Comparison of ENCODE assay signal across 2 cellular contexts in the genomic region with DNA sequence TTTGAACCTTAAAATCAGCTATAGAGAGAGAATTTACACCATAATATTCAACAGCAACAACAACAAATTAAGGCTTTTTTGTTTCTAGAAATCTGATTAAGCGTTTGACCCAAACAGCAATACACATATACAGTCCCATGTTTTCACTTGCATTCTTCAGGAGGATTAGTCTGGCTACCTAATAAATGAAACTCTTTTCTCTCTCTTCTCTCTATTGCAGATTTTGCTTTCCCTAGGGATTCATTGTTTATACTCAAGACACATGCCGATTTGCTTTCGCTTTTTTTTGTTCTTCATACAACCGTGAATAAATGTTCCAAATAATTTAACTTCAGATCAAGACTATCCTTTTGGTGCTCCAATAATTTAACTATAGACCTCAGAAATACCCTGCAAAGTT.
TF ChIP-seq lines count a peak whose summit lies in the region.

No MANE protein-coding gene starts in this region.

TF ChIP-seq in IMR-90, 13 proteins besides CTCF, POLR2A, EP300 and RAD21:
- TF ChIP-seq MXI1 (IDR thresholded peaks at IDR 0.05; ENCODE audit: borderline replicate concordance, low read depth, low read length), result no peak

TF ChIP-seq in H1, 55 proteins besides CTCF, POLR2A, EP300 and RAD21:
- no peak for TF ChIP-seq KDM4A (IDR thresholded peaks at IDR 0.05; ENCODE audit: low read depth, low read length, severe bottlenecking)
- no peak for TF ChIP-seq NRF1 (IDR thresholded peaks at IDR 0.05; ENCODE audit: low read depth, low read length)
- TF ChIP-seq SIX5 (IDR thresholded peaks at IDR 0.05; ENCODE audit: low read depth, low read length), result no peak
- no peak for TF ChIP-seq BRCA1 (IDR thresholded peaks at IDR 0.05; ENCODE audit: low read depth, low read length)
- no peak for TF ChIP-seq USF2 (IDR thresholded peaks at IDR 0.05; ENCODE audit: low read length)
- TF ChIP-seq, protein P1, sequence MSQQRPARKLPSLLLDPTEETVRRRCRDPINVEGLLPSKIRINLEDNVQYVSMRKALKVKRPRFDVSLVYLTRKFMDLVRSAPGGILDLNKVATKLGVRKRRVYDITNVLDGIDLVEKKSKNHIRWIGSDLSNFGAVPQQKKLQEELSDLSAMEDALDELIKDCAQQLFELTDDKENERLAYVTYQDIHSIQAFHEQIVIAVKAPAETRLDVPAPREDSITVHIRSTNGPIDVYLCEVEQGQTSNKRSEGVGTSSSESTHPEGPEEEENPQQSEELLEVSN (IDR thresholded peaks at IDR 0.05), result no peak
- no peak for TF ChIP-seq SIRT6 (IDR thresholded peaks at IDR 0.05; ENCODE audit: low read length)
- no peak for TF ChIP-seq ASH2L (IDR thresholded peaks at IDR 0.05; ENCODE audit: low read length)
- TF ChIP-seq SP1 (IDR thresholded peaks at IDR 0.05; ENCODE audit: low read depth, low read length), result no peak
- TF ChIP-seq EZH2 (IDR thresholded peaks at IDR 0.05; ENCODE audit: low read depth, low read length, severe bottlenecking), result no peak
